1 cellular context compared by ENCODE assay signal in genomic region chr19:1247747-1248453, GRCh38.
TF ChIP-seq lines count a peak whose summit lies in the region.

No MANE protein-coding gene starts in this region.

TF ChIP-seq in GM12878, 131 proteins besides CTCF, POLR2A, EP300 and RAD21 (continued from another document):
- TF ChIP-seq PML (IDR thresholded peaks at IDR 0.05; ENCODE audit: low read length) = no peak
- no peak for TF ChIP-seq ATF3 (IDR thresholded peaks at IDR 0.05; ENCODE audit: borderline replicate concordance, extremely low read depth, low read depth, low read length)
- TF ChIP-seq YY1 (IDR thresholded peaks at IDR 0.05; ENCODE audit: low read depth, low read length) = no peak
- TF ChIP-seq SP1 (IDR thresholded peaks at IDR 0.05; ENCODE audit: low read depth, low read length) = no peak
